9 cellular contexts compared by ENCODE assay signal in genomic region chr1:79006564-79006963, GRCh38. TPM values are rescaled to one million over a fixed set of nuclear protein-coding genes. Genes with fewer than 3 reads are reported as not detected.
DNase-seq lines count a peak whose midpoint lies in the region; ATAC-seq and TF ChIP-seq lines count a peak whose summit lies in the region.
"Had no signal": no experiment of that assay in that cellular context is flagged by ENCODE, and none has a peak within 500 bp of the region (broad histone marks: within the 10 kb centered on the region; RNA-seq: fewer than 3 reads in every experiment).

Gene ADGRL4 (minus strand): TSS chr1:79006730. CDS start chr1:79006654, 76 bp downstream.

- H2BK15ac ChIP-seq in mesendoderm (replicated peaks; ENCODE audit: low read depth), result no peak within 1 kb of the TSS

- H3K27ac ChIP-seq in mesendoderm (ENCODE audit: low read depth, low read length) (no peak within 1 kb of the TSS), testis (peak within 1 kb of the TSS in 1 of 2 donors; percentile 62)

- no peaks in the 10 kb centered on the region for H3K9me3 Mint-ChIP-seq in activated CD4-positive, alpha-beta memory T cell treated with anti-CD3 and anti-CD28 coated beads for 36 hours

- no peaks in the 10 kb centered on the region for H3K79me1 ChIP-seq in mesendoderm (ENCODE audit: low read length)

- H3K4me1 ChIP-seq in mesendoderm (ENCODE audit: control insufficient read depth, low read depth, low read length) (no peaks in the 10 kb centered on the region), testis (no peaks in the 10 kb centered on the region)

- H3K23ac ChIP-seq in mesendoderm (ENCODE audit: low read length), result no peak within 1 kb of the TSS

- H2BK5ac ChIP-seq in mesendoderm (ENCODE audit: low read length), result no peak within 1 kb of the TSS

- peak within 1 kb of the TSS; percentile 48 for H3K9ac ChIP-seq in mesendoderm (ENCODE audit: low read length)

- no peaks in the 10 kb centered on the region for H3K36me3 Mint-ChIP-seq in activated CD4-positive, alpha-beta memory T cell treated with anti-CD3 and anti-CD28 coated beads for 36 hours
- H3K36me3 Mint-ChIP-seq: activated naive CD4-positive, alpha-beta T cell treated with anti-CD3 and anti-CD28 coated beads, Interleukin-2, amount 50 U/mL, for 24 hours had no signal

- no peak within 1 kb of the TSS for H4K8ac ChIP-seq in mesendoderm (ENCODE audit: low read depth, low read length)

- CTCF ChIA-PET in activated CD4-positive, alpha-beta memory T cell treated with anti-CD3 and anti-CD28 coated beads for 36 hours (lab: Charles Lee), result no interaction called here

- H3K79me2 ChIP-seq in mesendoderm (ENCODE audit: control insufficient read depth, insufficient read depth, low read length), result no peaks in the 10 kb centered on the region

- H3K27ac Mint-ChIP-seq in activated CD4-positive, alpha-beta memory T cell treated with anti-CD3 and anti-CD28 coated beads for 36 hours, result no peak within 1 kb of the TSS
- H3K27ac Mint-ChIP-seq: activated naive CD4-positive, alpha-beta T cell treated with anti-CD3 and anti-CD28 coated beads, Interleukin-2, amount 50 U/mL, for 24 hours had no signal

- no peak within 1 kb of the TSS for H3K4me3 Mint-ChIP-seq in activated CD4-positive, alpha-beta memory T cell treated with anti-CD3 and anti-CD28 coated beads for 36 hours
- H3K4me3 Mint-ChIP-seq: activated naive CD4-positive, alpha-beta T cell treated with anti-CD3 and anti-CD28 coated beads, Interleukin-2, amount 50 U/mL, for 24 hours had no signal

- intact Hi-C loops in testis (cut with DNase I; ENCODE audit: low total_unique reads), result no loop called here
- intact Hi-C loops in activated CD4-positive, alpha-beta memory T cell treated with anti-CD3 and anti-CD28 coated beads for 36 hours (cut with micrococcal nuclease), result no loop called here

- H3K27me3 ChIP-seq in mesendoderm (ENCODE audit: insufficient read depth, low read length, poor library complexity), result no peaks in the 10 kb centered on the region
- H3K27me3 ChIP-seq in testis, result no peaks in the 10 kb centered on the region

- no peaks in the 10 kb centered on the region for H3K4me1 Mint-ChIP-seq in activated CD4-positive, alpha-beta memory T cell treated with anti-CD3 and anti-CD28 coated beads for 36 hours (ENCODE audit: low read depth)
- H3K4me1 Mint-ChIP-seq: activated naive CD4-positive, alpha-beta T cell treated with anti-CD3 and anti-CD28 coated beads, Interleukin-2, amount 50 U/mL, for 24 hours had no signal

- H3K4ac ChIP-seq in mesendoderm (ENCODE audit: low read depth, low read length), result peak within 1 kb of the TSS; percentile 55

- ATAC-seq in GM19351 (IDR thresholded peaks at IDR 0.05; ENCODE audit: unreplicated experiment) (no peak), HG02759 (IDR thresholded peaks at IDR 0.05; ENCODE audit: unreplicated experiment) (no peak)

- peak within 1 kb of the TSS; percentile 75 for H3K56ac ChIP-seq in mesendoderm (ENCODE audit: low read length)

- H3K36me3 ChIP-seq in mesendoderm (ENCODE audit: control insufficient read depth, insufficient read depth, low read length) (no peaks in the 10 kb centered on the region), testis (ENCODE audit: low read depth, missing control alignments) (no peaks in the 10 kb centered on the region)

- no peak within 1 kb of the TSS for H2AK5ac ChIP-seq in mesendoderm (ENCODE audit: low read length)

- no peak within 1 kb of the TSS for H4K5ac ChIP-seq in mesendoderm (ENCODE audit: low read length)

- no peak within 1 kb of the TSS for H2BK120ac ChIP-seq in mesendoderm (ENCODE audit: low read depth, low read length)

- peak within 1 kb of the TSS; percentile 11 for H3K18ac ChIP-seq in mesendoderm (ENCODE audit: low read length)

- TF ChIP-seq CTCF in fibroblast of pulmonary artery (IDR thresholded peaks at IDR 0.05; ENCODE audit: low read length, missing control alignments), result no peak
- TF ChIP-seq CTCF in testis (IDR thresholded peaks at IDR 0.05), result no peak

- H3K4me2 ChIP-seq in mesendoderm (ENCODE audit: low read length), result peak within 1 kb of the TSS; percentile 59

- no peaks in the 10 kb centered on the region for H3K27me3 Mint-ChIP-seq in activated CD4-positive, alpha-beta memory T cell treated with anti-CD3 and anti-CD28 coated beads for 36 hours

- no CpG with 5 or more reads among the region's 35 CpGs for WGBS in mesendoderm (ENCODE audit: extremely low coverage, insufficient coverage, low lambda C conversion rate)
- 3 to 7% methylated on average over 21 to 33 of the region's 35 CpGs for WGBS in testis, 2 donors

- peak; percentile 5 for DNase-seq in LHCN-M2 (ENCODE audit: low read depth)
- peak; percentile 80 for DNase-seq in fibroblast of pulmonary artery (ENCODE audit: low read depth)
- DNase-seq in mesendoderm, result peak; percentile 58
- peak; percentile 20 for DNase-seq in testis
- no peak for DNase-seq in activated CD4-positive, alpha-beta memory T cell treated with anti-CD3 and anti-CD28 coated beads for 36 hours
- DNase-seq in NCI-H1417 (lab: John Stamatoyannopoulos, UW), result no peak

- TF ChIP-seq POLR2A in testis (IDR thresholded peaks at IDR 0.05), result no peak

- H3K9me3 ChIP-seq in testis, result no peaks in the 10 kb centered on the region

- POLR2A ChIA-PET in activated CD4-positive, alpha-beta memory T cell treated with anti-CD3 and anti-CD28 coated beads for 36 hours (lab: Charles Lee), result no interaction called here

- H3K4me3 ChIP-seq in fibroblast of pulmonary artery (replicated peaks; ENCODE audit: low read depth, low read length) (peak within 1 kb of the TSS; percentile 75), mesendoderm (ENCODE audit: low read length) (peak within 1 kb of the TSS; percentile 12), testis (peak within 1 kb of the TSS; percentile 45 to 53)

RNA-seq across cellular contexts. Expression of gene ADGRL4, which starts in this region (rescaled TPM):
- total RNA-seq in LHCN-M2 (2014; rRNA removed) (2.0 and 2.1 TPM in 2 replicates), testis (10 to 100 TPM in 1 of 2 donors, 1 to 10 TPM in 1; 7.9 to 10.2 TPM)
- polyA plus RNA-seq in LHCN-M2 (2012), result 1.0 TPM
- polyA plus RNA-seq in mesendoderm (2013, experiment 1 of 2), result 0.28 TPM
- polyA plus RNA-seq in mesendoderm (2013, experiment 2 of 2), result 0.27 TPM
- 17.2 TPM for polyA plus RNA-seq in testis (ENCODE audit: insufficient read depth, low read depth, low replicate concordance)
- not detected for total RNA-seq in activated CD4-positive, alpha-beta memory T cell treated with anti-CD3 and anti-CD28 coated beads for 36 hours

Comparison
In these comparisons a context has a peak if more than half of its experiments do, and no peak if none do; other contexts are left out.
1. DNase-seq: peak in LHCN-M2 (single experiment), fibroblast of pulmonary artery (single experiment), mesendoderm (single experiment) and testis (single experiment); none in activated CD4-positive, alpha-beta memory T cell treated with anti-CD3 and anti-CD28 coated beads for 36 hours (single experiment) and NCI-H1417 (0 of 3).
2. H3K4me3 ChIP-seq: peak in every context shown above with its lines; median percentile 75 in fibroblast of pulmonary artery; 49 in testis; 12 in mesendoderm.